In genomic region chr1:183418696-183419095, GRCh38 we compare ENCODE assay signal across 3 cellular contexts.
TF ChIP-seq lines count a peak whose summit lies in the region.

No MANE protein-coding gene starts in this region.

TF ChIP-seq in SK-N-SH, 30 proteins besides CTCF, POLR2A, EP300 and RAD21 (continued from another document):
- TF ChIP-seq ZBTB33 (IDR thresholded peaks at IDR 0.05; ENCODE audit: borderline replicate concordance, low read depth) (no peak), POLR2AphosphoS5 (IDR thresholded peaks at IDR 0.05; ENCODE audit: low read depth, low read length) (no peak), ELF1 (IDR thresholded peaks at IDR 0.05) (no peak), GABPA (IDR thresholded peaks at IDR 0.05; ENCODE audit: low read depth) (no peak), REST (IDR thresholded peaks at IDR 0.05; ENCODE audit: low read depth, low read length) (no peak), SIN3A (IDR thresholded peaks at IDR 0.05; ENCODE audit: borderline replicate concordance, low read depth, low read length) (no peak)

TF ChIP-seq in SK-N-SH treated with all-trans-retinoic acid at 6 μM for 48 hours, 23 proteins besides CTCF, POLR2A, EP300 and RAD21 (continued from another document):
- no peak for TF ChIP-seq OSR1 (CRISPR knock-in tag; IDR thresholded peaks at IDR 0.05)
- no peak for TF ChIP-seq POU6F1 (CRISPR knock-in tag; IDR thresholded peaks at IDR 0.05; ENCODE audit: borderline replicate concordance, low read depth)

TF ChIP-seq in WTC11, 78 proteins besides CTCF, POLR2A, EP300 and RAD21 (continued from another document):
- TF ChIP-seq ARID4B (CRISPR knock-in tag; IDR thresholded peaks at IDR 0.05; ENCODE audit: borderline replicate concordance) (no peak), MLX (CRISPR knock-in tag; IDR thresholded peaks at IDR 0.05) (no peak), MYBL2 (CRISPR knock-in tag; IDR thresholded peaks at IDR 0.05) (no peak), ATF1 (CRISPR knock-in tag; IDR thresholded peaks at IDR 0.05) (no peak), ZNF425 (CRISPR knock-in tag; conservative IDR thresholded peaks at IDR 0.05) (no peak), TEAD4 (CRISPR knock-in tag; IDR thresholded peaks at IDR 0.05) (no peak), RORB (CRISPR knock-in tag; IDR thresholded peaks at IDR 0.05) (no peak), NFYB (CRISPR knock-in tag; conservative IDR thresholded peaks at IDR 0.05; ENCODE audit: low read depth) (no peak), ZNF281 (CRISPR knock-in tag; IDR thresholded peaks at IDR 0.05) (no peak), FOXP1 (CRISPR knock-in tag; IDR thresholded peaks at IDR 0.05; ENCODE audit: borderline replicate concordance) (no peak), GRHL2 (CRISPR knock-in tag; IDR thresholded peaks at IDR 0.05; ENCODE audit: insufficient replicate concordance, severe bottlenecking) (no peak), SMAD4 (CRISPR knock-in tag; IDR thresholded peaks at IDR 0.05) (no peak)
TF ChIP-seq in WTC11: peak in this region for 0.
